ENCODE assay signal across 24 cellular contexts in genomic region chr3:131755380-131755779, GRCh38.
A peak's percentile ranks its signal among the peaks of the same experiment; 100 is the strongest.
DNase-seq lines count a peak whose midpoint lies in the region; ATAC-seq lines count a peak whose summit lies in the region.
"Had no signal": no experiment of that assay in that cellular context is flagged by ENCODE, and none has a peak within 500 bp of the region (broad histone marks: within the 10 kb centered on the region; RNA-seq: fewer than 3 reads in every experiment).

No MANE protein-coding gene starts in this region.

- in situ Hi-C loops in HAP-1 (cut with MboI; ENCODE audit: low sequenced_read_pairs), result no loop called here

- CTCF ChIA-PET in T-cell (lab: Charles Lee), result no interaction called here

- peaks cover 16% of the 10 kb centered on the region for H3K4me1 ChIP-seq in HAP-1
- H3K4me1 ChIP-seq: BLaER1 had no signal

- H3K4me3 ChIP-seq in HAP-1, result no peak overlapping the region
- H3K4me3 ChIP-seq: BLaER1, GM12878 had no signal

- no peak for ATAC-seq in T-cell (replicated peaks in 1 of 4)
- ATAC-seq: GM12878 had no signal

- H3K36me3 Mint-ChIP-seq in T-cell, result no peaks in the 10 kb centered on the region
- H3K36me3 Mint-ChIP-seq: CD14-positive monocyte; CD4-positive, alpha-beta memory T cell; CD4-positive, CD25-positive, alpha-beta regulatory T cell; CD8-positive, alpha-beta memory T cell had no signal

- DNase-seq in HAP-1 (ENCODE audit: low spot score in 2 of 2), result peak; percentile 11 to 72
- DNase-seq in NCI-H1417 (lab: John Stamatoyannopoulos, UW), result peak in 2 of 3 experiments; percentile 67 to 90
- peak; percentile 43 for DNase-seq in NCI-H69 (lab: John Stamatoyannopoulos, UW)
- DNase-seq in T-cell, result no peak
- DNase-seq in foreskin melanocyte, result no peak
- no peak for DNase-seq in T-helper 1 cell
- DNase-seq: 8988T; ACHN; BE2C; C1 segment of cervical spinal cord; CD4-positive, alpha-beta memory T cell; CD4-positive, CD25-positive, alpha-beta regulatory T cell; CD8-positive, alpha-beta memory T cell; COR-L47; DMS 273 treated with DMSO at 0.1 percent for 48 hours; DMS153; DMS53; DMS79; DND-41; EL; GDM1 had no signal

- no peak overlapping the region for H3K4me3 Mint-ChIP-seq in T-cell
- H3K4me3 Mint-ChIP-seq: CD14-positive monocyte; CD4-positive, alpha-beta memory T cell; CD4-positive, CD25-positive, alpha-beta regulatory T cell; CD8-positive, alpha-beta memory T cell had no signal

- H3K27me3 Mint-ChIP-seq in T-cell, result peaks cover 19 to 28% of the 10 kb centered on the region in 2 donors

- POLR2A ChIA-PET in T-cell (lab: Charles Lee), result no interaction called here

- H3K27me3 ChIP-seq in HAP-1 (ENCODE audit: low read depth), result no peaks in the 10 kb centered on the region
- H3K27me3 ChIP-seq: BE2C, BLaER1 had no signal

- H3K9me3 ChIP-seq in HAP-1, result no peaks in the 10 kb centered on the region

- no peaks in the 10 kb centered on the region for H3K4me1 Mint-ChIP-seq in T-cell
- H3K4me1 Mint-ChIP-seq: CD14-positive monocyte; CD4-positive, alpha-beta memory T cell; CD4-positive, CD25-positive, alpha-beta regulatory T cell; CD8-positive, alpha-beta memory T cell had no signal

- peaks cover 2 to 10% (median 5%) of the 10 kb centered on the region in 3 donors for H3K9me3 Mint-ChIP-seq in T-cell

- H3K36me3 ChIP-seq in HAP-1 (replicated peaks), result no peaks in the 10 kb centered on the region
- H3K36me3 ChIP-seq: BE2C, BLaER1 had no signal

- H3K27ac Mint-ChIP-seq in T-cell, result no peak overlapping the region
- H3K27ac Mint-ChIP-seq: CD14-positive monocyte; CD4-positive, alpha-beta memory T cell; CD4-positive, CD25-positive, alpha-beta regulatory T cell; CD8-positive, alpha-beta memory T cell had no signal

Comparison
In these comparisons a context has a peak if more than half of its experiments do, and no peak if none do; other contexts are left out.
1. DNase-seq: peak in HAP-1 (2 of 2), NCI-H1417 (2 of 3) and NCI-H69 (single experiment); none in T-cell (0 of 34), foreskin melanocyte (single experiment) and T-helper 1 cell (0 of 5).